ENCODE assay signal across 21 cellular contexts in the genomic region with DNA sequence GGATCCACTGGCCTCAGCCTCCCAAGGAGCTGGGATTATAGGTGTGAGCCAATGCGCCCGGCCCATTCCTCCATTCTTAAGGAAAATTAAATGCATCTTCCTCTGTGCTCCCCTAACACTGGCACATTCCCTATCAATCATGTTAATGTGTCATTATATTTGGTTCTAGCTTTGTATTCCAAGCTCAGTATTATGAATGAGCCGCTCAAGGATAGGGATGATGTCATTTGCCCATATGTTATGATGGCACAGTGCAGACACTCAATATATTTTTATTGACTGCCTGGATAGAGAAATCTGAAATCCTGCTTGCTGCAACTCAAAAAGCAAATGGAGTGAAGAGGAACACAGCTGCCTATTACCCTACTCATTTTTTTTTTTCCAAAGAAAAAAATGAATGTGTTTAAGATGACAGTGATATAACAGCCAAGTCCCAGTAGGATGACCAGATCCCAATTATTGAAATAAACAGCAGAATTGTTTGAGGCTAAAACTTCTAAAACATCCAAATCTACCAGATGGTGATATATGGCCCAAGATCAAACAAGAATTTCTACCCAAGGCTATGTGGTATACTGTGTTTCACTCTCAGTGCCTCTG.
DNase-seq lines count a peak whose midpoint lies in the region; ATAC-seq lines count a peak whose summit lies in the region.
"Had no signal": no experiment of that assay in that cellular context is flagged by ENCODE, and none has a peak within 500 bp of the region (broad histone marks: within the 10 kb centered on the region; RNA-seq: fewer than 3 reads in every experiment).

No MANE protein-coding gene starts in this region.

- no peak for ATAC-seq in HG02642 (IDR thresholded peaks at IDR 0.05; ENCODE audit: poor library complexity, unreplicated experiment)

- DNase-seq in DMS 273 (lab: John Stamatoyannopoulos, UW; ENCODE audit: unreplicated experiment), result peak; percentile 32
- no peak for DNase-seq in DMS 273 treated with DMSO at 0.1 percent for 48 hours (lab: John Stamatoyannopoulos, UW)
- peak; percentile 17 for DNase-seq in Ammon's horn (ENCODE audit: low spot score)
- peak; percentile 86 for DNase-seq in NCI-H446 treated with DMSO at 0.1 percent for 48 hours (lab: John Stamatoyannopoulos, UW)
- DNase-seq in left kidney (ENCODE audit: low read depth, low spot score), result peak; percentile 40
- no peak for DNase-seq in SHP77 (lab: John Stamatoyannopoulos, UW)
- no peak for DNase-seq in NCI-H146 treated with DMSO at 0.1 percent for 48 hours (lab: John Stamatoyannopoulos, UW; ENCODE audit: unreplicated experiment)
- DNase-seq: AML-193, COR-L47, DMS153, GF-D8, H7, Kasumi-1, MM.1S, NCI-H1092, NCI-H146, NCI-H2107, NCI-H345, NCI-H526 treated with DMSO at 0.1 percent for 48 hours, OCI-M1 had no signal

Comparison
In these comparisons a context has a peak if more than half of its experiments do, and no peak if none do; other contexts are left out.
1. DNase-seq: peak in DMS 273 (single experiment), Ammon's horn (single experiment), NCI-H446 treated with DMSO at 0.1 percent for 48 hours (single experiment) and left kidney (single experiment); none in DMS 273 treated with DMSO at 0.1 percent for 48 hours (single experiment), SHP77 (0 of 2) and NCI-H146 treated with DMSO at 0.1 percent for 48 hours (single experiment).